ENCODE assay signal across 15 cellular contexts in genomic region chr5:6768590-6769230, GRCh38.
"Had no signal": no experiment of that assay in that cellular context is flagged by ENCODE, and none has a peak within 500 bp of the region (broad histone marks: within the 10 kb centered on the region; RNA-seq: fewer than 3 reads in every experiment).

No MANE protein-coding gene starts in this region.

- DNase-seq: activated CD4-positive, alpha-beta memory T cell treated with anti-CD3 and anti-CD28 coated beads, Interleukin-2, amount 10 ng/mL, durations not matched to agents 7 days and 5 days; activated CD4-positive, alpha-beta T cell treated with anti-CD3 and anti-CD28 coated beads for 36 hours; activated gamma-delta T cell; activated T-cell treated with anti-CD3 and anti-CD28 coated beads, Interleukin-2, amount 50 U/mL, for 48 hours; amygdala; foreskin melanocyte; stimulated activated CD4-positive, alpha-beta T cell treated with anti-CD3 and anti-CD28 coated beads, Interleukin-15, amount 100 ng/mL, for 24 hours; stimulated activated CD4-positive, alpha-beta T cell treated with anti-CD3 and anti-CD28 coated beads, Interleukin-4, amount 100 ng/mL, for 24 hours; T-helper 9 cell; upper lobe of left lung had no signal

- H3K36me3 Mint-ChIP-seq: memory B cell had no signal

- H3K4me1 Mint-ChIP-seq: memory B cell, nephron had no signal

- H3K9me3 Mint-ChIP-seq: activated CD4-positive, alpha-beta memory T cell treated with anti-CD3 and anti-CD28 coated beads, Interleukin-2, amount 10 ng/mL, durations not matched to agents 7 days and 5 days; memory B cell; nephron; stimulated activated naive CD8-positive, alpha-beta T cell treated with anti-CD3 and anti-CD28 coated beads, Interleukin-15, Interleukin-2, amounts not matched to agents 100 ng/mL and 50 ng/mL, for 24 hours had no signal

- H3K27me3 Mint-ChIP-seq: activated CD4-positive, alpha-beta T cell treated with anti-CD3 and anti-CD28 coated beads for 36 hours; activated naive CD8-positive, alpha-beta T cell; memory B cell; stimulated activated naive CD8-positive, alpha-beta T cell treated with anti-CD3 and anti-CD28 coated beads, Interleukin-15, Interleukin-2, amounts not matched to agents 100 ng/mL and 50 ng/mL, for 24 hours had no signal

- H3K27ac ChIP-seq: upper lobe of left lung had no signal

- H3K27ac Mint-ChIP-seq: activated CD4-positive, alpha-beta memory T cell treated with anti-CD3 and anti-CD28 coated beads, Interleukin-2, amount 10 ng/mL, durations not matched to agents 7 days and 5 days; activated CD4-positive, alpha-beta T cell treated with anti-CD3 and anti-CD28 coated beads for 36 hours; activated naive CD8-positive, alpha-beta T cell; memory B cell; nephron; stimulated activated naive CD8-positive, alpha-beta T cell treated with anti-CD3 and anti-CD28 coated beads, Interleukin-15, Interleukin-2, amounts not matched to agents 100 ng/mL and 50 ng/mL, for 24 hours had no signal

- ATAC-seq: activated CD4-positive, alpha-beta T cell treated with anti-CD3 and anti-CD28 coated beads for 36 hours; left lobe of liver had no signal

- H3K4me3 ChIP-seq: upper lobe of left lung had no signal

- H3K9me3 ChIP-seq: upper lobe of left lung had no signal

- H3K4me3 Mint-ChIP-seq: activated CD4-positive, alpha-beta memory T cell treated with anti-CD3 and anti-CD28 coated beads, Interleukin-2, amount 10 ng/mL, durations not matched to agents 7 days and 5 days; activated CD4-positive, alpha-beta T cell treated with anti-CD3 and anti-CD28 coated beads for 36 hours; activated naive CD8-positive, alpha-beta T cell; memory B cell; nephron; stimulated activated naive CD8-positive, alpha-beta T cell treated with anti-CD3 and anti-CD28 coated beads, Interleukin-15, Interleukin-2, amounts not matched to agents 100 ng/mL and 50 ng/mL, for 24 hours had no signal

- H3K27me3 ChIP-seq: upper lobe of left lung had no signal

- H3K36me3 ChIP-seq: upper lobe of left lung had no signal
